1 cellular context compared by ENCODE assay signal in the genomic region with DNA sequence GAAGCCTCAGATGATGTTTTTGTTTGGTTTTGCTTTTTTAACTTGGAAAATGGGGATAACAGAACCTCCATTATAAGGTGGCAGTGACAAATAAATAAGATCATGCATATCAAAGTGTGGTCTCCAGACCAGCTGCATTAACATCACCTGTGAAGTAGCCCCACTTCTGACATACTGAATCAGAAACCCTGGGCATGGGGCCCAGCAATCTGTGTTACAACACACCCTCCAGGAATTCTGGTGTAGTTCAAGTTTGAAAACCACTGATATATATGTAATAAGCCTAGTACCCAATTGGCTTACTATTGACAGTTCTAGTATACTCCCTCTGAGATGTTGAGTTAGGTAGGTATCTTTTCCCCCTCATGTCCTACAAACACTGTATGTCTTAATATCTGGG.
TF ChIP-seq lines count a peak whose summit lies in the region.

No MANE protein-coding gene starts in this region.

TF ChIP-seq in SK-N-SH treated with all-trans-retinoic acid at 6 μM for 48 hours, 23 proteins besides CTCF, POLR2A, EP300 and RAD21 (continued from another document):
- TF ChIP-seq, protein P1, sequence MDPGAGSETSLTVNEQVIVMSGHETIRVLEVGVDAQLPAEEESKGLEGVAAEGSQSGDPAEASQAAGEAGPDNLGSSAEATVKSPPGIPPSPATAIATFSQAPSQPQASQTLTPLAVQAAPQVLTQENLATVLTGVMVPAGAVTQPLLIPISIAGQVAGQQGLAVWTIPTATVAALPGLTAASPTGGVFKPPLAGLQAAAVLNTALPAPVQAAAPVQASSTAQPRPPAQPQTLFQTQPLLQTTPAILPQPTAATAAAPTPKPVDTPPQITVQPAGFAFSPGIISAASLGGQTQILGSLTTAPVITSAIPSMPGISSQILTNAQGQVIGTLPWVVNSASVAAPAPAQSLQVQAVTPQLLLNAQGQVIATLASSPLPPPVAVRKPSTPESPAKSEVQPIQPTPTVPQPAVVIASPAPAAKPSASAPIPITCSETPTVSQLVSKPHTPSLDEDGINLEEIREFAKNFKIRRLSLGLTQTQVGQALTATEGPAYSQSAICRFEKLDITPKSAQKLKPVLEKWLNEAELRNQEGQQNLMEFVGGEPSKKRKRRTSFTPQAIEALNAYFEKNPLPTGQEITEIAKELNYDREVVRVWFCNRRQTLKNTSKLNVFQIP (CRISPR knock-in tag; IDR thresholded peaks at IDR 0.05; ENCODE audit: borderline replicate concordance, low read depth), result no peak
- TF ChIP-seq TCF4 (CRISPR knock-in tag; IDR thresholded peaks at IDR 0.05; ENCODE audit: borderline replicate concordance), result no peak
TF ChIP-seq in SK-N-SH treated with all-trans-retinoic acid at 6 μM for 48 hours: peak in this region for 0.
